In the genomic region with DNA sequence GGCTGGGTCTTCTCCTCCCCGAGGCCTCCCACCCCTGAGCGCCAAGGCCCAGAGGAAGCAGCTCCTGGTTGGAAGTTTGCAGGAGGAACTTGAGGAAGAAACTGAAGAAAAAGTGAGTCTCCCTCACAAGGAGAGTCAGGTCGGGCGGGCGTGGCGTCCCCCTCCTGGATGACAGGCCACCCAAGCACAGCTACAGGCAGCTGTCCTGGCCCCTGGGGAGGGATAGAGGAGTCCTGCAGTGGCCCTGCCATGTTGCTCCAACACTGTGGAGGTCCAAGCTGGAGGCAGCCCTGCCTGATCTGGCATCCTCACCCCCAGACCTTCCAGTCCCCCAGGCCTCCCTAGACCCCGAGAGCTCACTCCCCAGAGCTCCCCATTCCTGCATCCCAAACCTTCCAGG, we compare ENCODE assay signal across 28 cellular contexts.
"Had no signal": no experiment of that assay in that cellular context is flagged by ENCODE, and none has a peak within 500 bp of the region (broad histone marks: within the 10 kb centered on the region; RNA-seq: fewer than 3 reads in every experiment).

No MANE protein-coding gene starts in this region.

- H3K4me1 ChIP-seq: colonic mucosa, gastrocnemius medialis, psoas muscle, right lobe of liver, suprapubic skin, transverse colon, upper lobe of right lung, uterus had no signal

- H3K27ac ChIP-seq: colonic mucosa, epithelial cell of prostate, gastrocnemius medialis, hepatocyte, ovary, psoas muscle, right lobe of liver, suprapubic skin, transverse colon, upper lobe of right lung, uterus had no signal

- H3K36me3 Mint-ChIP-seq: mesothelial cell of epicardium; naive thymus-derived CD8-positive, alpha-beta T cell had no signal

- H3K27ac Mint-ChIP-seq: dendritic cell treated with granulocyte-macrophage colony-stimulating factor and Interleukin-4, amounts not matched to agents 40 ng/mL and 50 ng/mL, for 4 days; endodermal cell; mesothelial cell of epicardium; nephron progenitor cell; stimulated activated naive CD8-positive, alpha-beta T cell treated with anti-CD3 and anti-CD28 coated beads, Interleukin-15, amount 100 ng/mL, for 72 hours had no signal

- H3K9me3 ChIP-seq: colonic mucosa, gastrocnemius medialis, ovary, psoas muscle, suprapubic skin, upper lobe of right lung, uterus had no signal

- H3K4me2 ChIP-seq: hepatocyte had no signal

- H3K4me3 ChIP-seq: colonic mucosa, gastrocnemius medialis, hepatocyte, ovary, psoas muscle, right lobe of liver, suprapubic skin, transverse colon, upper lobe of right lung, uterus had no signal

- DNase-seq: colonic mucosa; effector CD8-positive, alpha-beta T cell; endodermal cell; foreskin fibroblast; gastrocnemius medialis; head of caudate nucleus; left colon; mesenchymal stem cell; naive thymus-derived CD8-positive, alpha-beta T cell; nephron progenitor cell; occipital lobe; ovary; small intestine; stimulated activated CD4-positive, alpha-beta T cell treated with anti-CD3 and anti-CD28 coated beads, Interleukin-15, amount 100 ng/mL, for 24 hours; stimulated activated CD4-positive, alpha-beta T cell treated with anti-CD3 and anti-CD28 coated beads, Interleukin-2, amount 100 ng/mL, for 48 hours; stimulated activated naive CD4-positive, alpha-beta T cell; stimulated activated naive CD8-positive, alpha-beta T cell treated with anti-CD3 and anti-CD28 coated beads, Interleukin-15, amount 100 ng/mL, for 72 hours; transverse colon; upper lobe of right lung; uterus had no signal

- H3K4me3 Mint-ChIP-seq: dendritic cell treated with granulocyte-macrophage colony-stimulating factor and Interleukin-4, amounts not matched to agents 40 ng/mL and 50 ng/mL, for 4 days; endodermal cell; mesothelial cell of epicardium; naive thymus-derived CD8-positive, alpha-beta T cell; nephron progenitor cell; stimulated activated naive CD8-positive, alpha-beta T cell treated with anti-CD3 and anti-CD28 coated beads, Interleukin-15, amount 100 ng/mL, for 72 hours had no signal

- H3K36me3 ChIP-seq: colonic mucosa, gastrocnemius medialis, ovary, right lobe of liver, suprapubic skin, transverse colon, upper lobe of right lung, uterus had no signal

- H3K27me3 ChIP-seq: colonic mucosa, gastrocnemius medialis, hepatocyte, ovary, right lobe of liver, suprapubic skin, transverse colon, upper lobe of right lung, uterus had no signal

- H3K4me1 Mint-ChIP-seq: endodermal cell; mesothelial cell of epicardium; naive thymus-derived CD8-positive, alpha-beta T cell; stimulated activated naive CD8-positive, alpha-beta T cell treated with anti-CD3 and anti-CD28 coated beads, Interleukin-15, amount 100 ng/mL, for 72 hours had no signal

- ATAC-seq: esophagus mucosa; gastrocnemius medialis; left colon; naive thymus-derived CD8-positive, alpha-beta T cell; psoas muscle; right lobe of liver; stimulated activated naive CD8-positive, alpha-beta T cell treated with anti-CD3 and anti-CD28 coated beads, Interleukin-15, amount 100 ng/mL, for 72 hours; upper lobe of right lung had no signal
